ENCODE assay signal across 10 cellular contexts in the genomic region with DNA sequence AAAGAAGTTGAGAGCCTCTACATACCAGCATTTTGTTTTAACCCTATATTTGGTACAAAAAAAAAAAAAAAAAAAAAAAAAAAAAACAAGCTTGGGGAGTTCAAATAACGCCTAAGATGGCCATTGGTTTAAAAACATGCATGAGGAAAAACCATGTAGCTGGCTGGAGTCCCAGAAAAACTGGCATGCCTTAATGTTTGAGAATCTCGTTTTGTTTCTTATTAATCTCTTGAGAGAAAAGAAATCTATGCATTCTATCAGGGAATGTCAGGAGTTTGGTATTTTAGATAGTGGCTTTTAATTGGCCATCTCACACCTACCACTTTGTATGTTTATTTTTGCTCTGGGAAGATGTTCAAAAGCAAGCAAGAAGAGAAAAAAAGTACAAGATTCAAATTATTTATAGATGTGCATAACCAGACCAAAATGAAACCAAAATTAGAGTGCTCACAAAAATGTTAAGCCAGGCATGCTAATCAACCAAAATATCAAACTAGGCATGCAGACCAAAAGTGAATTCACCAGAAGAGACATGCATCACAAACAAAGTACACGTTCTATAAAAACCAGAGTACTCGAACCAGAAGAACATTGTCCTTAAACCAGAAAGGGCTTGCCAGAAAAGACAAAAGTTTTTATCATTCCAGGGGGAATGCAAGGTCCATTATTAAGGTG.
DNase-seq lines count a peak whose midpoint lies in the region; ATAC-seq and TF ChIP-seq lines count a peak whose summit lies in the region.
"Had no signal": no experiment of that assay in that cellular context is flagged by ENCODE, and none has a peak within 500 bp of the region (broad histone marks: within the 10 kb centered on the region; RNA-seq: fewer than 3 reads in every experiment).

No MANE protein-coding gene starts in this region.

- TF ChIP-seq CTCF in AG09319 (IDR thresholded peaks at IDR 0.05; ENCODE audit: low read depth, low read length): no peak
- no peak for TF ChIP-seq CTCF in MCF 10A (IDR thresholded peaks at IDR 0.05; ENCODE audit: unreplicated experiment)

- H3K27me3 Mint-ChIP-seq in MCF 10A (ENCODE audit: insufficient read depth, unreplicated experiment): no peaks in the 10 kb centered on the region
- no peaks in the 10 kb centered on the region for H3K27me3 Mint-ChIP-seq in naive thymus-derived CD4-positive, alpha-beta T cell
- peaks cover 0 to 11% of the 10 kb centered on the region in 2 donors for H3K27me3 Mint-ChIP-seq in effector memory CD8-positive, alpha-beta T cell

- H3K4me1 Mint-ChIP-seq in MCF 10A (ENCODE audit: insufficient read depth, unreplicated experiment): no peaks in the 10 kb centered on the region
- H3K4me1 Mint-ChIP-seq in naive thymus-derived CD4-positive, alpha-beta T cell: peaks cover 25 to 72% (median 54%) of the 10 kb centered on the region in 7 donors
- peaks cover 5 to 7% of the 10 kb centered on the region in 2 donors for H3K4me1 Mint-ChIP-seq in effector memory CD8-positive, alpha-beta T cell (ENCODE audit: low read depth in 2 of 2)

- intact Hi-C loops in MCF 10A (cut with micrococcal nuclease): no loop called here
- intact Hi-C loops in naive thymus-derived CD4-positive, alpha-beta T cell (cut with micrococcal nuclease): loop anchor here in 1 of 2 donors (2.0 to 10.0 kb wide), 4 partner anchors 24 to 1654 kb away; a partner anchor contains a TSS

- no peaks in the 10 kb centered on the region for H3K36me3 Mint-ChIP-seq in MCF 10A (ENCODE audit: insufficient read depth, unreplicated experiment)
- H3K36me3 Mint-ChIP-seq in naive thymus-derived CD4-positive, alpha-beta T cell: peaks cover 18 to 55% (median 35%) of the 10 kb centered on the region in 5 donors
- no peaks in the 10 kb centered on the region for H3K36me3 Mint-ChIP-seq in effector memory CD8-positive, alpha-beta T cell (ENCODE audit: insufficient read depth)

- H3K9me3 ChIP-seq in naive thymus-derived CD4-positive, alpha-beta T cell (ENCODE audit: control insufficient read depth in 2 of 3, low read length in 3 of 3): peaks cover 0 to 5% (median 0%) of the 10 kb centered on the region in 3 experiments

- H3K36me3 ChIP-seq in naive thymus-derived CD4-positive, alpha-beta T cell (ENCODE audit: control insufficient read depth in 2 of 3, insufficient read depth in 3 of 3, low read length in 3 of 3): no peaks in the 10 kb centered on the region

- H3K9me3 Mint-ChIP-seq in MCF 10A (ENCODE audit: unreplicated experiment): peaks cover 12% of the 10 kb centered on the region
- H3K9me3 Mint-ChIP-seq in naive thymus-derived CD4-positive, alpha-beta T cell: peaks cover 16 to 44% (median 32%) of the 10 kb centered on the region in 11 donors
- no peaks in the 10 kb centered on the region for H3K9me3 Mint-ChIP-seq in effector memory CD8-positive, alpha-beta T cell

- POLR2A ChIA-PET in MCF 10A (lab: Yijun Ruan, JAX): no interaction called here
- POLR2A ChIA-PET in naive thymus-derived CD4-positive, alpha-beta T cell (lab: Charles Lee): interaction anchor here (1.9 kb wide), 1 partner anchor 17 kb away, joined by 18 read pairs; no protein-coding TSS in a partner anchor

- no peak overlapping the region for H3K27ac Mint-ChIP-seq in MCF 10A (ENCODE audit: low read depth, unreplicated experiment)
- H3K27ac Mint-ChIP-seq in naive thymus-derived CD4-positive, alpha-beta T cell: peak overlapping the region in 8 of 9 donors; percentile 49 to 90 (median 83)
- no peak overlapping the region for H3K27ac Mint-ChIP-seq in effector memory CD8-positive, alpha-beta T cell

- ATAC-seq in naive thymus-derived CD4-positive, alpha-beta T cell: no peak
- ATAC-seq in effector memory CD8-positive, alpha-beta T cell (replicated peaks): no peak
- ATAC-seq in GM21360 (IDR thresholded peaks at IDR 0.05; ENCODE audit: unreplicated experiment): no peak

- BruUV-seq in MCF 10A (replicated peaks; lab: Mats Ljungman, UMichigan): no TSS peak

- H3K27ac ChIP-seq in naive thymus-derived CD4-positive, alpha-beta T cell (ENCODE audit: low read depth, low read length): no peak overlapping the region

- DNase-seq in AG09319 (ENCODE audit: extremely low read depth, low read depth): peak; percentile 57
- DNase-seq in HS-27A (ENCODE audit: low read depth): peak; percentile 91
- peak; percentile 9 for DNase-seq in MCF 10A (ENCODE audit: unreplicated experiment)
- no peak for DNase-seq in naive thymus-derived CD4-positive, alpha-beta T cell
- DNase-seq in C1 segment of cervical spinal cord (lab: John Stamatoyannopoulos, UW): no peak
- no peak for DNase-seq in HPDE6-E6E7 (ENCODE audit: extremely low spot score)
- DNase-seq in effector memory CD8-positive, alpha-beta T cell: no peak
- DNase-seq: NCI-H2029, T-helper 1 cell had no signal

- H3K4me3 ChIP-seq in naive thymus-derived CD4-positive, alpha-beta T cell (ENCODE audit: low read length): peak overlapping the region; percentile 20

- no peaks in the 10 kb centered on the region for H3K27me3 ChIP-seq in naive thymus-derived CD4-positive, alpha-beta T cell (ENCODE audit: control insufficient read depth in 2 of 2, insufficient read depth in 2 of 2, low read length in 2 of 2)

- no peak overlapping the region for H3K4me3 Mint-ChIP-seq in MCF 10A (ENCODE audit: unreplicated experiment)
- peak overlapping the region; percentile 39 to 80 (median 74) for H3K4me3 Mint-ChIP-seq in naive thymus-derived CD4-positive, alpha-beta T cell
- peak overlapping the region in 1 of 2 donors; percentile 19 for H3K4me3 Mint-ChIP-seq in effector memory CD8-positive, alpha-beta T cell

- CTCF ChIA-PET in MCF 10A (lab: Yijun Ruan, JAX): interaction anchor here (0.6 to 0.7 kb wide), 3 partner anchors 16 to 1357 kb away, joined by 3 to 4 read pairs (median 3); no protein-coding TSS in a partner anchor
- CTCF ChIA-PET in naive thymus-derived CD4-positive, alpha-beta T cell (lab: Charles Lee): interaction anchor here (0.7 to 1.2 kb wide), 3 partner anchors 20 to 557 kb away, joined by 3 read pairs; no protein-coding TSS in a partner anchor

- H3K4me1 ChIP-seq in naive thymus-derived CD4-positive, alpha-beta T cell (ENCODE audit: control insufficient read depth in 2 of 2, insufficient read depth in 2 of 2, low read length in 2 of 2): peaks cover 0 to 34% of the 10 kb centered on the region in 2 donors

Comparison
In these comparisons a context has a peak if more than half of its experiments do, and no peak if none do; other contexts are left out.
1. DNase-seq: peak in AG09319 (single experiment), HS-27A (single experiment) and MCF 10A (single experiment); none in naive thymus-derived CD4-positive, alpha-beta T cell (0 of 9), C1 segment of cervical spinal cord (0 of 14), HPDE6-E6E7 (single experiment) and effector memory CD8-positive, alpha-beta T cell (0 of 3).
2. H3K27ac Mint-ChIP-seq: peak in naive thymus-derived CD4-positive, alpha-beta T cell (8 of 9); none in MCF 10A (single experiment) and effector memory CD8-positive, alpha-beta T cell (0 of 2).